Comparison of ENCODE assay signal across 22 cellular contexts in genomic region chr20:58277578-58278344, GRCh38. TPM values are rescaled to one million over a fixed set of nuclear protein-coding genes. Genes with fewer than 3 reads are reported as not detected.
"Had no signal": no experiment of that assay in that cellular context is flagged by ENCODE, and none has a peak within 500 bp of the region (broad histone marks: within the 10 kb centered on the region; RNA-seq: fewer than 3 reads in every experiment).

No MANE protein-coding gene starts in this region.

- DNase-seq: activated CD4-positive, alpha-beta T cell treated with anti-CD3 and anti-CD28 coated beads, Interleukin-2, amount 50 U/mL, for 4 hours; activated CD4-positive, CD25-positive, alpha-beta regulatory T cell treated with anti-CD3 and anti-CD28 coated beads, Interleukin-2, amount 50 U/mL, for 72 hours; activated effector memory CD4-positive, alpha-beta T cell treated with anti-CD3 and anti-CD28 coated beads, Interleukin-2, amount 50 U/mL, for 16 hours; activated T-cell treated with anti-CD3 and anti-CD28 coated beads, Interleukin-2, amount 50 U/mL, for 72 hours; adrenal gland; effector CD4-positive, alpha-beta T cell; heart right ventricle; mesendoderm; naive thymus-derived CD8-positive, alpha-beta T cell; stimulated activated CD4-positive, alpha-beta T cell treated with anti-CD3 and anti-CD28 coated beads, Interleukin-4, amount 100 ng/mL, for 24 hours; testis; upper lobe of left lung had no signal

RNA-seq across cellular contexts. Expression of gene ANKRD60, which starts 49.3 kb away (rescaled TPM):
- total RNA-seq: activated CD8-positive, alpha-beta memory T cell treated with anti-CD3 and anti-CD28 coated beads for 36 hours; activated naive CD4-positive, alpha-beta T cell treated with anti-CD3 and anti-CD28 coated beads, Interleukin-2, amount 50 U/mL, for 72 hours; activated T-cell treated with anti-CD3 and anti-CD28 coated beads, Interleukin-2, amount 50 U/mL, for 72 hours; adrenal gland; bronchial epithelial cell; cerebellum; esophagus mucosa; gastroesophageal sphincter; heart right ventricle; kidney epithelial cell; liver; naive thymus-derived CD8-positive, alpha-beta T cell; sciatic nerve; smooth muscle cell; upper lobe of left lung had no signal
